1 cellular context compared by ENCODE assay signal in genomic region chr3:132654190-132654589, GRCh38.
TF ChIP-seq lines count a peak whose summit lies in the region.

No MANE protein-coding gene starts in this region.

TF ChIP-seq in K562, 482 proteins besides CTCF, POLR2A, EP300 and RAD21 (continues in another document):
- no peak for TF ChIP-seq SRSF7 (optimal IDR thresholded peaks at IDR 0.05; ENCODE audit: low read depth, low read length)
- TF ChIP-seq, protein P1, sequence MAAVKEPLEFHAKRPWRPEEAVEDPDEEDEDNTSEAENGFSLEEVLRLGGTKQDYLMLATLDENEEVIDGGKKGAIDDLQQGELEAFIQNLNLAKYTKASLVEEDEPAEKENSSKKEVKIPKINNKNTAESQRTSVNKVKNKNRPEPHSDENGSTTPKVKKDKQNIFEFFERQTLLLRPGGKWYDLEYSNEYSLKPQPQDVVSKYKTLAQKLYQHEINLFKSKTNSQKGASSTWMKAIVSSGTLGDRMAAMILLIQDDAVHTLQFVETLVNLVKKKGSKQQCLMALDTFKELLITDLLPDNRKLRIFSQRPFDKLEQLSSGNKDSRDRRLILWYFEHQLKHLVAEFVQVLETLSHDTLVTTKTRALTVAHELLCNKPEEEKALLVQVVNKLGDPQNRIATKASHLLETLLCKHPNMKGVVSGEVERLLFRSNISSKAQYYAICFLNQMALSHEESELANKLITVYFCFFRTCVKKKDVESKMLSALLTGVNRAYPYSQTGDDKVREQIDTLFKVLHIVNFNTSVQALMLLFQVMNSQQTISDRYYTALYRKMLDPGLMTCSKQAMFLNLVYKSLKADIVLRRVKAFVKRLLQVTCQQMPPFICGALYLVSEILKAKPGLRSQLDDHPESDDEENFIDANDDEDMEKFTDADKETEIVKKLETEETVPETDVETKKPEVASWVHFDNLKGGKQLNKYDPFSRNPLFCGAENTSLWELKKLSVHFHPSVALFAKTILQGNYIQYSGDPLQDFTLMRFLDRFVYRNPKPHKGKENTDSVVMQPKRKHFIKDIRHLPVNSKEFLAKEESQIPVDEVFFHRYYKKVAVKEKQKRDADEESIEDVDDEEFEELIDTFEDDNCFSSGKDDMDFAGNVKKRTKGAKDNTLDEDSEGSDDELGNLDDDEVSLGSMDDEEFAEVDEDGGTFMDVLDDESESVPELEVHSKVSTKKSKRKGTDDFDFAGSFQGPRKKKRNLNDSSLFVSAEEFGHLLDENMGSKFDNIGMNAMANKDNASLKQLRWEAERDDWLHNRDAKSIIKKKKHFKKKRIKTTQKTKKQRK (IDR thresholded peaks at IDR 0.05; ENCODE audit: borderline replicate concordance, low read depth, low read length), result no peak
- peak; percentile 24; the same call in 1 of the 2 replicates for TF ChIP-seq STAT5A (IDR thresholded peaks at IDR 0.05; ENCODE audit: borderline replicate concordance, low read length)
- no peak for TF ChIP-seq HNRNPH1 (optimal IDR thresholded peaks at IDR 0.05; ENCODE audit: low read depth, low read length)
- TF ChIP-seq, protein P2, sequence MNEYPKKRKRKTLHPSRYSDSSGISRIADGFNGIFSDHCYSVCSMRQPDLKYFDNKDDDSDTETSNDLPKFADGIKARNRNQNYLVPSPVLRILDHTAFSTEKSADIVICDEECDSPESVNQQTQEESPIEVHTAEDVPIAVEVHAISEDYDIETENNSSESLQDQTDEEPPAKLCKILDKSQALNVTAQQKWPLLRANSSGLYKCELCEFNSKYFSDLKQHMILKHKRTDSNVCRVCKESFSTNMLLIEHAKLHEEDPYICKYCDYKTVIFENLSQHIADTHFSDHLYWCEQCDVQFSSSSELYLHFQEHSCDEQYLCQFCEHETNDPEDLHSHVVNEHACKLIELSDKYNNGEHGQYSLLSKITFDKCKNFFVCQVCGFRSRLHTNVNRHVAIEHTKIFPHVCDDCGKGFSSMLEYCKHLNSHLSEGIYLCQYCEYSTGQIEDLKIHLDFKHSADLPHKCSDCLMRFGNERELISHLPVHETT (CRISPR knock-in tag; conservative IDR thresholded peaks at IDR 0.05 in 1 of 2, IDR thresholded peaks at IDR 0.05 in 1 of 2), result peak in 1 of 2 experiments; percentile 91; a peak in 2 of 4 replicates
- TF ChIP-seq, protein P3, sequence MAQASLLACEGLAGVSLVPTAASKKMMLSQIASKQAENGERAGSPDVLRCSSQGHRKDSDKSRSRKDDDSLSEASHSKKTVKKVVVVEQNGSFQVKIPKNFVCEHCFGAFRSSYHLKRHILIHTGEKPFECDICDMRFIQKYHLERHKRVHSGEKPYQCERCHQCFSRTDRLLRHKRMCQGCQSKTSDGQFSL (CRISPR knock-in tag; IDR thresholded peaks at IDR 0.05), result no peak
- TF ChIP-seq, protein P3 (tag; IDR thresholded peaks at IDR 0.05), result peak in 1 of 2 experiments; percentile 55; a peak in 1 of 4 replicates
- peak in 1 of 2 experiments; percentile 78; a peak in 1 of 4 replicates for TF ChIP-seq RCOR1 (IDR thresholded peaks at IDR 0.05; ENCODE audit: borderline replicate concordance in 1 of 2, low read depth in 2 of 2, low read length in 2 of 2)
- no peak for TF ChIP-seq GTF2B (IDR thresholded peaks at IDR 0.05; ENCODE audit: extremely low read depth, insufficient read length)
- peak; percentile 77 for TF ChIP-seq CBFA2T2 (conservative IDR thresholded peaks at IDR 0.05)
- no peak for TF ChIP-seq CBX5 (IDR thresholded peaks at IDR 0.05; ENCODE audit: borderline replicate concordance, low read depth)
- no peak for TF ChIP-seq NR4A1 (CRISPR knock-in tag; IDR thresholded peaks at IDR 0.05)
- TF ChIP-seq NR4A1 (tag; IDR thresholded peaks at IDR 0.05), result 0 out of 2 replicates have a peak, but pooled peaks have one; percentile 52
- peak; percentile 73; the same call in 1 of the 2 replicates for TF ChIP-seq BCL6 (CRISPR knock-in tag; IDR thresholded peaks at IDR 0.05)
- peak; percentile 74; the same call in 1 of the 2 replicates for TF ChIP-seq ZBTB17 (CRISPR knock-in tag; IDR thresholded peaks at IDR 0.05)
- peak in 1 of 2 experiments; percentile 85; a peak in 2 of 4 replicates for TF ChIP-seq TEAD1 (CRISPR knock-in tag; IDR thresholded peaks at IDR 0.05)
- TF ChIP-seq ZNF766 (CRISPR knock-in tag; conservative IDR thresholded peaks at IDR 0.05), result peak; percentile 90
- TF ChIP-seq KLF6 (CRISPR knock-in tag; IDR thresholded peaks at IDR 0.05; ENCODE audit: borderline replicate concordance), result peak; percentile 76; the same call in 1 of the 2 replicates
- no peak for TF ChIP-seq NR2C1 (IDR thresholded peaks at IDR 0.05)
- peak; percentile 74 for TF ChIP-seq NR2C1 (tag; IDR thresholded peaks at IDR 0.05)
- TF ChIP-seq U2AF2 (optimal IDR thresholded peaks at IDR 0.05; ENCODE audit: low read depth, low read length), result no peak
- TF ChIP-seq TAL1 (IDR thresholded peaks at IDR 0.05), result peak; percentile 59; the same call in 1 of the 2 replicates
- peak; percentile 58; the same call in 1 of the 2 replicates for TF ChIP-seq ZNF197 (CRISPR knock-in tag; IDR thresholded peaks at IDR 0.05; ENCODE audit: low read depth)
- no peak for TF ChIP-seq PATZ1 (CRISPR knock-in tag; IDR thresholded peaks at IDR 0.05; ENCODE audit: borderline replicate concordance)
- TF ChIP-seq RFX1 (IDR thresholded peaks at IDR 0.05), result 0 out of 2 replicates have a peak, but pooled peaks have one; percentile 19
- no peak for TF ChIP-seq CBX8 (IDR thresholded peaks at IDR 0.05; ENCODE audit: borderline replicate concordance, extremely low read depth, low read depth, low read length, poor library complexity, severe bottlenecking)
- TF ChIP-seq ZNF134 (CRISPR knock-in tag; conservative IDR thresholded peaks at IDR 0.05), result peak; percentile 60; the same call in 1 of the 2 replicates
- peak; percentile 91 for TF ChIP-seq SMAD3 (CRISPR knock-in tag; conservative IDR thresholded peaks at IDR 0.05)
- peak; percentile 73; the same call in 1 of the 2 replicates for TF ChIP-seq ZNF583 (CRISPR knock-in tag; IDR thresholded peaks at IDR 0.05)
- peak; percentile 81 for TF ChIP-seq TEAD4 (IDR thresholded peaks at IDR 0.05; ENCODE audit: low read length)
- no peak for TF ChIP-seq TEAD4 (CRISPR knock-in tag; IDR thresholded peaks at IDR 0.05; ENCODE audit: borderline replicate concordance)
- TF ChIP-seq ZNF76 (CRISPR knock-in tag; IDR thresholded peaks at IDR 0.05; ENCODE audit: borderline replicate concordance), result peak; percentile 43; the same call in 1 of the 2 replicates
- TF ChIP-seq TARDBP (IDR thresholded peaks at IDR 0.05), result no peak
- TF ChIP-seq SRSF3 (IDR thresholded peaks at IDR 0.05; ENCODE audit: insufficient read depth, low read length), result no peak
- TF ChIP-seq ZFP36 (IDR thresholded peaks at IDR 0.05; ENCODE audit: low read depth, low read length, partially characterized antibody), result no peak
- no peak for TF ChIP-seq SMAD1 (IDR thresholded peaks at IDR 0.05; ENCODE audit: low read depth, low read length, partially characterized antibody)
- no peak for TF ChIP-seq ZNF280B (CRISPR knock-in tag; IDR thresholded peaks at IDR 0.05)
- TF ChIP-seq, protein P4, sequence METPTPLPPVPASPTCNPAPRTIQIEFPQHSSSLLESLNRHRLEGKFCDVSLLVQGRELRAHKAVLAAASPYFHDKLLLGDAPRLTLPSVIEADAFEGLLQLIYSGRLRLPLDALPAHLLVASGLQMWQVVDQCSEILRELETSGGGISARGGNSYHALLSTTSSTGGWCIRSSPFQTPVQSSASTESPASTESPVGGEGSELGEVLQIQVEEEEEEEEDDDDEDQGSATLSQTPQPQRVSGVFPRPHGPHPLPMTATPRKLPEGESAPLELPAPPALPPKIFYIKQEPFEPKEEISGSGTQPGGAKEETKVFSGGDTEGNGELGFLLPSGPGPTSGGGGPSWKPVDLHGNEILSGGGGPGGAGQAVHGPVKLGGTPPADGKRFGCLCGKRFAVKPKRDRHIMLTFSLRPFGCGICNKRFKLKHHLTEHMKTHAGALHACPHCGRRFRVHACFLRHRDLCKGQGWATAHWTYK (CRISPR knock-in tag; IDR thresholded peaks at IDR 0.05), result peak; percentile 85
- TF ChIP-seq TCF3 (CRISPR knock-in tag; IDR thresholded peaks at IDR 0.05), result peak; percentile 56
- peak; percentile 48; the same call in 1 of the 2 replicates for TF ChIP-seq DDX20 (tag; IDR thresholded peaks at IDR 0.05; ENCODE audit: low read depth)
- peak; percentile 63; the same call in 1 of the 2 replicates for TF ChIP-seq BACH1 (tag; IDR thresholded peaks at IDR 0.05)
- TF ChIP-seq ZNF696 (CRISPR knock-in tag; conservative IDR thresholded peaks at IDR 0.05), result no peak
- 0 out of 2 replicates have a peak, but pooled peaks have one; percentile 48 for TF ChIP-seq ZNF584 (CRISPR knock-in tag; IDR thresholded peaks at IDR 0.05; ENCODE audit: low read depth)
- TF ChIP-seq, protein P5, sequence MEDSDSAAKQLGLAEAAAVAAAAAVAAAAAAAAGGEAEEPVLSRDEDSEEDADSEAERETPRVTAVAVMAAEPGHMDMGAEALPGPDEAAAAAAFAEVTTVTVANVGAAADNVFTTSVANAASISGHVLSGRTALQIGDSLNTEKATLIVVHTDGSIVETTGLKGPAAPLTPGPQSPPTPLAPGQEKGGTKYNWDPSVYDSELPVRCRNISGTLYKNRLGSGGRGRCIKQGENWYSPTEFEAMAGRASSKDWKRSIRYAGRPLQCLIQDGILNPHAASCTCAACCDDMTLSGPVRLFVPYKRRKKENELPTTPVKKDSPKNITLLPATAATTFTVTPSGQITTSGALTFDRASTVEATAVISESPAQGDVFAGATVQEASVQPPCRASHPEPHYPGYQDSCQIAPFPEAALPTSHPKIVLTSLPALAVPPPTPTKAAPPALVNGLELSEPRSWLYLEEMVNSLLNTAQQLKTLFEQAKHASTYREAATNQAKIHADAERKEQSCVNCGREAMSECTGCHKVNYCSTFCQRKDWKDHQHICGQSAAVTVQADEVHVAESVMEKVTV (CRISPR knock-in tag; IDR thresholded peaks at IDR 0.05), result no peak
- TF ChIP-seq KDM1A (IDR thresholded peaks at IDR 0.05), result peak; percentile 80 to 81
- TF ChIP-seq ZNF395 (CRISPR knock-in tag; IDR thresholded peaks at IDR 0.05), result peak; percentile 92
- peak; percentile 87 for TF ChIP-seq ZNF175 (CRISPR knock-in tag; IDR thresholded peaks at IDR 0.05; ENCODE audit: low read depth)
- TF ChIP-seq ARID1B (IDR thresholded peaks at IDR 0.05), result peak; percentile 67
- no peak for TF ChIP-seq TAF7 (tag; IDR thresholded peaks at IDR 0.05)
